Comparison of ENCODE assay signal across 8 cellular contexts in genomic region chr6:5398530-5398929, GRCh38.
DNase-seq lines count a peak whose midpoint lies in the region; ATAC-seq and TF ChIP-seq lines count a peak whose summit lies in the region.

No MANE protein-coding gene starts in this region.

- peaks cover 0 to 6% (median 0%) of the 10 kb centered on the region in 11 donors for H3K9me3 Mint-ChIP-seq in naive thymus-derived CD4-positive, alpha-beta T cell

- intact Hi-C loops in mammary epithelial cell (cut with micrococcal nuclease) = loop anchor here (1.0 kb wide), 1 partner anchor 1085 kb away; no protein-coding TSS in a partner anchor
- intact Hi-C loops in naive thymus-derived CD4-positive, alpha-beta T cell (cut with micrococcal nuclease) = loop anchor here (1.0 to 10.0 kb wide), 4 partner anchors 134 to 1149 kb away; partner anchors contain the start of genes FARS2 (in 1 of the 2) and LYRM4 (in 1 of the 2)

- CTCF ChIA-PET in mammary epithelial cell (lab: Charles Lee; ENCODE audit: low non-redundant PET) = no interaction called here
- CTCF ChIA-PET in naive thymus-derived CD4-positive, alpha-beta T cell (lab: Charles Lee) = interaction anchor here (0.7 kb wide), 1 partner anchor 595 kb away, joined by 3 read pairs; no protein-coding TSS in a partner anchor

- peak; percentile 60 to 65 for TF ChIP-seq CTCF in mammary epithelial cell (conservative IDR thresholded peaks at IDR 0.05 in 1 of 2, IDR thresholded peaks at IDR 0.05 in 1 of 2; ENCODE audit: extremely low read depth in 1 of 2, insufficient read depth in 1 of 2, low read depth in 1 of 2, low read length in 2 of 2)

- 6% methylated on average over 1 of the region's 1 CpG for WGBS in mammary epithelial cell (ENCODE audit: low coverage, missing lambda C conversion rate)

- no peak overlapping the region for H3K9ac ChIP-seq in mammary epithelial cell (ENCODE audit: insufficient read depth, low read length)

- POLR2A ChIA-PET in naive thymus-derived CD4-positive, alpha-beta T cell (lab: Charles Lee) = no interaction called here

- no peak overlapping the region for H3K27ac Mint-ChIP-seq in naive thymus-derived CD4-positive, alpha-beta T cell

- BruUV-seq in mammary epithelial cell (replicated peaks; lab: Mats Ljungman, UMichigan) = no TSS peak

- DNase-seq in NCI-H345 (lab: John Stamatoyannopoulos, UW) = peak; percentile 1
- no peak for DNase-seq in NCI-H345 treated with DMSO at 0.1 percent for 48 hours (lab: John Stamatoyannopoulos, UW; ENCODE audit: unreplicated experiment)
- peak; percentile 13 for DNase-seq in NOMO-1 treated with dmso at 0.1 percent for 144 hours (lab: John Stamatoyannopoulos, UW; ENCODE audit: unreplicated experiment)
- DNase-seq in mammary epithelial cell = peak; percentile 56
- DNase-seq in naive thymus-derived CD4-positive, alpha-beta T cell = peak in 6 of 9 donors; percentile 17 to 43 (median 33)
- DNase-seq in hippocampal formation (lab: John Stamatoyannopoulos, UW) = no peak

- H3K4me1 Mint-ChIP-seq in naive thymus-derived CD4-positive, alpha-beta T cell = peaks cover 3 to 18% (median 9%) of the 10 kb centered on the region in 7 donors

- ATAC-seq in HG02763 (IDR thresholded peaks at IDR 0.05; ENCODE audit: unreplicated experiment) = peak; percentile 57
- ATAC-seq in naive thymus-derived CD4-positive, alpha-beta T cell = peak; percentile 71
- ATAC-seq in GM18870 (IDR thresholded peaks at IDR 0.05; ENCODE audit: unreplicated experiment) = no peak

- dilution Hi-C loops in mammary epithelial cell (cut with HindIII; ENCODE audit: low sequenced_read_pairs) = no loop called here

- no peak overlapping the region for H3K4me2 ChIP-seq in mammary epithelial cell (ENCODE audit: insufficient read depth, low read depth, low read length)

- H3K36me3 Mint-ChIP-seq in naive thymus-derived CD4-positive, alpha-beta T cell = peaks cover 0 to 6% (median 2%) of the 10 kb centered on the region in 5 donors

- no peaks in the 10 kb centered on the region for H3K36me3 ChIP-seq in mammary epithelial cell (ENCODE audit: insufficient read depth, low read length)
- H3K36me3 ChIP-seq in naive thymus-derived CD4-positive, alpha-beta T cell (ENCODE audit: control insufficient read depth in 2 of 3, insufficient read depth in 3 of 3, low read length in 3 of 3) = no peaks in the 10 kb centered on the region

- no peaks in the 10 kb centered on the region for H4K20me1 ChIP-seq in mammary epithelial cell (ENCODE audit: insufficient read depth, low read length)

- H3K4me3 Mint-ChIP-seq in naive thymus-derived CD4-positive, alpha-beta T cell = no peak overlapping the region

- in situ Hi-C loops in mammary epithelial cell (cut with MboI; ENCODE audit: low sequenced_read_pairs in 2 of 2) = loop anchor here (25.0 kb wide), 2 partner anchors 186 to 1086 kb away; no protein-coding TSS in a partner anchor

- H3K4me1 ChIP-seq in mammary epithelial cell (ENCODE audit: insufficient read depth, low read length) = peaks cover 11% of the 10 kb centered on the region
- H3K4me1 ChIP-seq in naive thymus-derived CD4-positive, alpha-beta T cell (ENCODE audit: control insufficient read depth in 2 of 2, insufficient read depth in 2 of 2, low read length in 2 of 2) = no peaks in the 10 kb centered on the region

- H3K4me3 ChIP-seq in mammary epithelial cell (replicated peaks in 1 of 3; ENCODE audit: insufficient read depth in 1 of 3, low read depth in 2 of 3, low read length in 3 of 3) = no peak overlapping the region
- no peak overlapping the region for H3K4me3 ChIP-seq in naive thymus-derived CD4-positive, alpha-beta T cell (ENCODE audit: low read length)

- H3K27me3 ChIP-seq in mammary epithelial cell (ENCODE audit: insufficient read depth, low read length) = no peaks in the 10 kb centered on the region
- no peaks in the 10 kb centered on the region for H3K27me3 ChIP-seq in naive thymus-derived CD4-positive, alpha-beta T cell (ENCODE audit: control insufficient read depth in 2 of 2, insufficient read depth in 2 of 2, low read length in 2 of 2)

- H2AFZ ChIP-seq in mammary epithelial cell (ENCODE audit: low read depth, low read length) = no peak overlapping the region

- peaks cover 32% of the 10 kb centered on the region for H3K79me2 ChIP-seq in mammary epithelial cell (ENCODE audit: insufficient read depth, low read length)

- no peaks in the 10 kb centered on the region for H3K27me3 Mint-ChIP-seq in naive thymus-derived CD4-positive, alpha-beta T cell

- H3K9me3 ChIP-seq in mammary epithelial cell (replicated peaks; ENCODE audit: insufficient read depth, low read length) = no peaks in the 10 kb centered on the region
- no peaks in the 10 kb centered on the region for H3K9me3 ChIP-seq in naive thymus-derived CD4-positive, alpha-beta T cell (ENCODE audit: control insufficient read depth in 2 of 3, low read length in 3 of 3)

- no peak overlapping the region for H3K27ac ChIP-seq in mammary epithelial cell (ENCODE audit: insufficient read depth, low read depth, low read length)
- H3K27ac ChIP-seq in naive thymus-derived CD4-positive, alpha-beta T cell (ENCODE audit: low read depth, low read length) = no peak overlapping the region

Comparison
In these comparisons a context has a peak if more than half of its experiments do, and no peak if none do; other contexts are left out.
1. DNase-seq: peak in NCI-H345 (single experiment), NOMO-1 treated with dmso at 0.1 percent for 144 hours (single experiment), mammary epithelial cell (single experiment) and naive thymus-derived CD4-positive, alpha-beta T cell (6 of 9); none in NCI-H345 treated with DMSO at 0.1 percent for 48 hours (single experiment) and hippocampal formation (0 of 2).